ENCODE assay signal across 9 cellular contexts in the genomic region with DNA sequence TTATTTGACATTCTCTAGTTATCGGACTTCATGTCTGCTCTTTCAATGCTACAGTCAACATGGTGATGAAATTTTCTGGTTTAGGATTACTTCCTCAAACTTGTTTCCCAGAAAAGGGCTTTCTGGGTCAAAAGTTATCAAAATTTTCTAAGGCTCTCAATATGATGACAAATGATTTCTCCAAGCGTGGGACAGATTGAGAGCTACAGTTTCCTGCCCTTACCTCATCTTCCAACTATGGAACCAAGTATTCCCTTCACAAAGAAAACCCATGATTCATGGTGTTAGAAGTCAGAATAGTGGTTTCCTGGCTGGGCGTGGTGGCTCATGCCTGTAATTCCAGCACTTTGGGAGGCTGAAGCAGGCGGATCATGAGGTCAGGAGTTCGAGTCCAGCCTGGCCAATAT. TPM values are rescaled to one million over a fixed set of nuclear protein-coding genes. Genes with fewer than 3 reads are reported as not detected.
DNase-seq lines count a peak whose midpoint lies in the region; ATAC-seq, FAIRE-seq and TF ChIP-seq lines count a peak whose summit lies in the region.
"Had no signal": no experiment of that assay in that cellular context is flagged by ENCODE, and none has a peak within 500 bp of the region (broad histone marks: within the 10 kb centered on the region; RNA-seq: fewer than 3 reads in every experiment).

No MANE protein-coding gene starts in this region.

- FAIRE-seq in pancreas (lab: Jason Lieb, UNC): no peak

- no peaks in the 10 kb centered on the region for H3K36me3 ChIP-seq in pancreas

- TF ChIP-seq CTCF in pancreas (IDR thresholded peaks at IDR 0.05): no peak

- 25 to 28% methylated on average over 5 of the region's 5 CpGs for WGBS in pancreas, 2 donors

- H3K9me3 ChIP-seq in pancreas: no peaks in the 10 kb centered on the region

- intact Hi-C loops in pancreas (cut with DNase I): no loop called here

- H3K4me1 ChIP-seq in pancreas: no peaks in the 10 kb centered on the region

- ATAC-seq in pancreas: peak; percentile 38 to 87 (median 83)
- ATAC-seq in HG03457 (IDR thresholded peaks at IDR 0.05; ENCODE audit: unreplicated experiment): no peak

- H3K27ac ChIP-seq in pancreas: peak overlapping the region in 2 of 4 donors; percentile 51 to 56

- H3K27me3 ChIP-seq in pancreas: no peaks in the 10 kb centered on the region

- peak; percentile 97 for DNase-seq in ELR (ENCODE audit: low read depth)
- DNase-seq in OCI-M1 (lab: John Stamatoyannopoulos, UW): peak; percentile 99
- DNase-seq in dermis microvascular lymphatic vessel endothelial cell (ENCODE audit: low read depth in 2 of 2): peak; percentile 84 to 98
- DNase-seq in pancreas: peak in 2 of 6 donors; percentile 11 to 34
- no peak for DNase-seq in NCI-H2227 (lab: John Stamatoyannopoulos, UW; ENCODE audit: unreplicated experiment)
- DNase-seq in activated naive CD4-positive, alpha-beta T cell treated with Interleukin-2 at 50 U/mL for 16 hours: no peak
- DNase-seq in NCI-H446 (lab: John Stamatoyannopoulos, UW): no peak

- no peak overlapping the region for H3K4me3 ChIP-seq in pancreas

RNA-seq across cellular contexts. Expression of a gene that starts 17.8 kb away (rescaled TPM):
- total RNA-seq in dermis microvascular lymphatic vessel endothelial cell: under 0.01 TPM in 2 replicates
- under 1 TPM; 0.05 to 0.47 (median 0.10) TPM for total RNA-seq in pancreas
- polyA plus RNA-seq in pancreas: under 1 TPM; 0.15 to 0.23 TPM
- polyA plus RNA-seq: IgD-negative memory B cell had no signal

Comparison
In these comparisons a context has a peak if more than half of its experiments do, and no peak if none do; other contexts are left out.
1. DNase-seq: peak in ELR (single experiment), OCI-M1 (single experiment) and dermis microvascular lymphatic vessel endothelial cell (2 of 2); none in NCI-H2227 (single experiment), activated naive CD4-positive, alpha-beta T cell treated with Interleukin-2 at 50 U/mL for 16 hours (single experiment) and NCI-H446 (0 of 2).